ENCODE assay signal across 1 cellular context in the genomic region with DNA sequence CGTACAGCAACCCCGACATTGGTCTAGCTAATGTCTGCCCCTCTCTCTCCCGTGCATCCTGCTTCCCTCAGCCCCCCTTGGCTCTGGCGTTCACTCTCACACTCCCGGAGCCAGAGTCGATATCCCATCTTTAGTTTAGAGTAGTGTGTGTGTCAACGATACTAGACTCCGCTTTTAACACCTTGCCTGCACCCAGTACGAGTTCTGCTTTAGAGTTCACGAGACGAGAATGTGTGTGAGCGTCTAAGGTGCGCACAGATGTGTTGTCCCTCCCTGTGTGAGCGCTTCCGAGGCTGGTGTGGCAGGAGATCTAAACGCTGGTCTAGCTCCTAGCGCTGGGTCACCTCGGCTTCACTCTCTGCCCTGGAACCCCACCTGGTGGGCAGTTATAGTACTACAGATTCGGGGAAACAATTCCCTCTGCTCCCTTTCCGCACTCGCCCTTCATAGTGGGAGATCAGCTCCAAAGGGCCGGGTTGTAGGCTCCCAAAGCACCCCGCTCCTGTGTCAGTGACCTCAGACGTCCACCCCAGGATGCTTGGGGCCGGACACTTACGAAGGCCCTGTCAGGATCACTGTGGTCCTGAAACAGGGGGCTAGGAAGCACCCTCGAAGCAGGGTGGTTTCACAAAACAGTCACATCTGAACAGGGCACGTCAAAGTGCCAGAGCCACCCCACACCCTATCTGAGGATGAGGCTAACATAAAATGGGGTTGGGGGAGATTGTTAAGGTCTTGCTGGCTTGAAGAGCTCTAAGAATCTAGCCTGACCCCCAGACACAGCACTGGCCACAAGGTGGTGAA.
A peak's percentile ranks its signal among the peaks of the same experiment; 100 is the strongest.
TF ChIP-seq lines count a peak whose summit lies in the region.

No MANE protein-coding gene starts in this region.

TF ChIP-seq in HepG2, 621 proteins besides CTCF, POLR2A, EP300 and RAD21 (continued from another document):
- TF ChIP-seq, protein P1, sequence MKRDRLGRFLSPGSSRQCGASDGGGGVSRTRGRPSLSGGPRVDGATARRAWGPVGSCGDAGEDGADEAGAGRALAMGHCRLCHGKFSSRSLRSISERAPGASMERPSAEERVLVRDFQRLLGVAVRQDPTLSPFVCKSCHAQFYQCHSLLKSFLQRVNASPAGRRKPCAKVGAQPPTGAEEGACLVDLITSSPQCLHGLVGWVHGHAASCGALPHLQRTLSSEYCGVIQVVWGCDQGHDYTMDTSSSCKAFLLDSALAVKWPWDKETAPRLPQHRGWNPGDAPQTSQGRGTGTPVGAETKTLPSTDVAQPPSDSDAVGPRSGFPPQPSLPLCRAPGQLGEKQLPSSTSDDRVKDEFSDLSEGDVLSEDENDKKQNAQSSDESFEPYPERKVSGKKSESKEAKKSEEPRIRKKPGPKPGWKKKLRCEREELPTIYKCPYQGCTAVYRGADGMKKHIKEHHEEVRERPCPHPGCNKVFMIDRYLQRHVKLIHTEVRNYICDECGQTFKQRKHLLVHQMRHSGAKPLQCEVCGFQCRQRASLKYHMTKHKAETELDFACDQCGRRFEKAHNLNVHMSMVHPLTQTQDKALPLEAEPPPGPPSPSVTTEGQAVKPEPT (CRISPR knock-in tag; IDR thresholded peaks at IDR 0.05; ENCODE audit: low read depth), result 0 out of 2 replicates have a peak, but pooled peaks have one; percentile 19
- TF ChIP-seq, protein P2, sequence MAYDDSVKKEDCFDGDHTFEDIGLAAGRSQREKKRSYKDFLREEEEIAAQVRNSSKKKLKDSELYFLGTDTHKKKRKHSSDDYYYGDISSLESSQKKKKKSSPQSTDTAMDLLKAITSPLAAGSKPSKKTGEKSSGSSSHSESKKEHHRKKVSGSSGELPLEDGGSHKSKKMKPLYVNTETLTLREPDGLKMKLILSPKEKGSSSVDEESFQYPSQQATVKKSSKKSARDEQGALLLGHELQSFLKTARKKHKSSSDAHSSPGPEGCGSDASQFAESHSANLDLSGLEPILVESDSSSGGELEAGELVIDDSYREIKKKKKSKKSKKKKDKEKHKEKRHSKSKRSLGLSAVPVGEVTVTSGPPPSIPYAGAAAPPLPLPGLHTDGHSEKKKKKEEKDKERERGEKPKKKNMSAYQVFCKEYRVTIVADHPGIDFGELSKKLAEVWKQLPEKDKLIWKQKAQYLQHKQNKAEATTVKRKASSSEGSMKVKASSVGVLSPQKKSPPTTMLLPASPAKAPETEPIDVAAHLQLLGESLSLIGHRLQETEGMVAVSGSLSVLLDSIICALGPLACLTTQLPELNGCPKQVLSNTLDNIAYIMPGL (CRISPR knock-in tag; IDR thresholded peaks at IDR 0.05; ENCODE audit: borderline replicate concordance in 1 of 2, low read depth in 1 of 2), result peak; percentile 30 to 50; a peak in 2 of 4 replicates
- TF ChIP-seq ZNF766 (CRISPR knock-in tag; IDR thresholded peaks at IDR 0.05; ENCODE audit: borderline replicate concordance), result no peak
